Comparison of ENCODE assay signal across 8 cellular contexts in the genomic region with DNA sequence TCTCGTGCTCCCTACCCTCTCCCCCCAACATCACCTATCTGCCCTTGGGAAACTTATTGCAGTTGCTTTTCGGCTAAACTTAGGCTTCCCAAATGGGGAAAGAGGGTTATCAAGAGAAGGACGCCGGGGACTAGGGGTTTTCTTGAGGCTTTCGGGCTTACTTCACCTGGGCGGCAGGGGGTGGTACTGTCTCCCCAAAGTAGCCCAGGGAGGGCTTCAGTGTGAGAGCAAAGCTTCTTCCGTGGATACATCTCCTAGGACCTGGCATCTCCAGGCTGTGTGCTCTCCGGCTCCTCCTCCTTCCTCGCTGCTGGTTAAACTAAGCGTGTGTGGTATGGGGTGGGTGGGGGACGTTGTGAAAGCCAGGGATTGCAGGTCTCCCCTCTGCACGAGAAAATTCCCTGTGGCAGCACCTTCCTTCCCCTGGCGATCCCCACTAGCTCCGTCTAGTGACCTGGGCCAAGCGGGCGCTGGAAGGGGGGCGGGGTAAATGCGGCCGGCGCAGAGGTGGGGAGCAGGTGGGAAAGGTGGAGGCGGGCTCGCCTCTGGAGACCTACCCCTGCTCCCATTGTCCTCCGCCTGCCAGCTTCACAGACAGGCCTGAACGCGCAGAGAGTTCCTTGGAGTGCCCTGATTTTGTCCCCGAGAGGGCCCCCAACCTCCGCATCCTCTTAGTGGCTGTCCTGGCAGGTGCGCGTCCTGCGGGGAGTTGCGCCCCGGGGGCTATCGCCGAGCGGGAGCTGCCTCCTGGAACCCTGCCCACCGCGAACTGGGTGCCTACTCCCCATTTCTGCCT. TPM values are rescaled to one million over a fixed set of nuclear protein-coding genes. Genes with fewer than 3 reads are reported as not detected.
DNase-seq lines count a peak whose midpoint lies in the region; ATAC-seq and TF ChIP-seq lines count a peak whose summit lies in the region.

No MANE protein-coding gene starts in this region.

- TF ChIP-seq POLR2A in right lobe of liver (IDR thresholded peaks at IDR 0.05) (no peak), suprapubic skin (IDR thresholded peaks at IDR 0.05) (no peak)

- H3K36me3 ChIP-seq in right lobe of liver (no peaks in the 10 kb centered on the region), suprapubic skin (no peaks in the 10 kb centered on the region)

- H3K27me3 ChIP-seq in right lobe of liver (no peaks in the 10 kb centered on the region), suprapubic skin (no peaks in the 10 kb centered on the region)

- H3K4me1 ChIP-seq in right lobe of liver (peaks cover 0 to 15% (median 1%) of the 10 kb centered on the region in 4 donors), suprapubic skin (peaks cover 28% of the 10 kb centered on the region)

- no peak for TF ChIP-seq EP300 in suprapubic skin (IDR thresholded peaks at IDR 0.05)

- H3K4me3 ChIP-seq in GM12865 (ENCODE audit: low read depth, low read length) (peak overlapping the region; percentile 53), cardiac fibroblast (replicated peaks in 1 of 2; ENCODE audit: low read depth in 2 of 2, low read length in 2 of 2) (peak overlapping the region; percentile 73 to 75), right lobe of liver (peak overlapping the region; percentile 61 to 63 (median 61)), suprapubic skin (peak overlapping the region; percentile 93)

- no peak for TF ChIP-seq CTCF in GM12865 (IDR thresholded peaks at IDR 0.05; ENCODE audit: insufficient read depth, low read depth, low read length, missing control alignments)
- TF ChIP-seq CTCF in cardiac fibroblast (IDR thresholded peaks at IDR 0.05; ENCODE audit: low read depth, low read length), result peak; percentile 7
- no peak for TF ChIP-seq CTCF in right lobe of liver (IDR thresholded peaks at IDR 0.05)
- TF ChIP-seq CTCF in suprapubic skin (IDR thresholded peaks at IDR 0.05), result no peak

- H3K9me3 ChIP-seq in right lobe of liver (no peaks in the 10 kb centered on the region), suprapubic skin (no peaks in the 10 kb centered on the region)

- peak; percentile 22 to 42 (median 26) for ATAC-seq in right lobe of liver

- intact Hi-C loops in right lobe of liver (cut with DNase I), result no loop called here

- H3K27ac ChIP-seq in right lobe of liver, result peak overlapping the region; percentile 27 to 75 (median 52)
- peak overlapping the region; percentile 89 for H3K27ac ChIP-seq in suprapubic skin

- DNase-seq in GM12865 (ENCODE audit: low read depth) (peak; percentile 13), HT-29 (ENCODE audit: low spot score) (peak; percentile 9), cardiac fibroblast (ENCODE audit: low read depth in 2 of 2) (peak in 1 of 2 donors; percentile 28), right lobe of liver (peak in 2 of 3 donors; percentile 46 to 53), suprapubic skin (ENCODE audit: low spot score in 2 of 2) (peak; percentile 75 to 80), amniotic stem cell (lab: John Stamatoyannopoulos, UW) (no peak)
- no peak for DNase-seq in activated naive CD4-positive, alpha-beta T cell treated with Interleukin-2 at 50 U/mL for 16 hours
- no peak for DNase-seq in activated CD4-positive, alpha-beta T cell treated with anti-CD3 and anti-CD28 coated beads for 1 hour

- 2% methylated on average over 25 of the region's 37 CpGs for WGBS in right lobe of liver (ENCODE audit: insufficient coverage, low coverage, low lambda C conversion rate, missing lambda C conversion rate)
- WGBS in suprapubic skin, result under 1% methylated on average over 32 of the region's 37 CpGs

RNA-seq across cellular contexts. Expression of gene PLXDC2, which starts 1.2 kb away (rescaled TPM):
- 0.76 and 1.2 TPM in 2 replicates for total RNA-seq in HT-29 (2014; rRNA removed; shearing (Covaris generic))
- total RNA-seq in right lobe of liver, result 1 to 10 TPM; 4.1 to 6.5 (median 5.3) TPM
- 10 to 100 TPM; 93.0 to 97.0 (median 95.0) TPM for total RNA-seq in suprapubic skin

Comparison
In these comparisons a context has a peak if more than half of its experiments do, and no peak if none do; other contexts are left out.
1. DNase-seq: peak in GM12865 (single experiment), HT-29 (single experiment), right lobe of liver (2 of 3) and suprapubic skin (2 of 2); none in activated naive CD4-positive, alpha-beta T cell treated with Interleukin-2 at 50 U/mL for 16 hours (single experiment), activated CD4-positive, alpha-beta T cell treated with anti-CD3 and anti-CD28 coated beads for 1 hour (single experiment) and amniotic stem cell (single experiment).
2. RNA of gene PLXDC2, which starts 1.2 kb away (total RNA-seq): 93.0 to 97.0 TPM in suprapubic skin; 4.1 to 6.5 TPM in right lobe of liver and 0.76 to 1.2 TPM in HT-29; every median in the first group is over 10 times any median in the second.
3. Peak in every context shown above with its lines, with median percentiles within 50 percentile points of each other: H3K4me3 ChIP-seq.